ENCODE assay signal across 11 cellular contexts in genomic region chrX:104310084-104310483, GRCh38. TPM values are rescaled to one million over a fixed set of nuclear protein-coding genes. Genes with fewer than 3 reads are reported as not detected.
DNase-seq lines count a peak whose midpoint lies in the region; ATAC-seq and TF ChIP-seq lines count a peak whose summit lies in the region.
"Had no signal": no experiment of that assay in that cellular context is flagged by ENCODE, and none has a peak within 500 bp of the region (broad histone marks: within the 10 kb centered on the region; RNA-seq: fewer than 3 reads in every experiment).

No MANE protein-coding gene starts in this region.

- TF ChIP-seq RAD21 in liver (IDR thresholded peaks at IDR 0.05), result peak; percentile 66 to 68

- POLR2A ChIA-PET in CD4-positive, alpha-beta memory T cell (lab: Charles Lee; ENCODE audit: partially characterized antibody), result no interaction called here

- no peak overlapping the region for H3K27ac Mint-ChIP-seq in CD4-positive, alpha-beta memory T cell

- no peak overlapping the region for H3K4me3 Mint-ChIP-seq in CD4-positive, alpha-beta memory T cell

- H3K4me3 ChIP-seq in BE2C (ENCODE audit: low read depth, low read length) (no peak overlapping the region), astrocyte of the spinal cord (ENCODE audit: low read depth, low read length) (peak overlapping the region; percentile 21), liver (ENCODE audit: low read depth in 1 of 3, low read length in 3 of 3) (no peak overlapping the region), upper lobe of right lung (no peak overlapping the region)
- no peak overlapping the region for H3K4me3 ChIP-seq in CD4-positive, alpha-beta memory T cell (ENCODE audit: low read length in 2 of 2)
- H3K4me3 ChIP-seq: GM12878 had no signal

- in situ Hi-C loops in astrocyte of the spinal cord (cut with HindIII; ENCODE audit: low sequenced_read_pairs), result no loop called here

- no peaks in the 10 kb centered on the region for H3K27me3 Mint-ChIP-seq in CD4-positive, alpha-beta memory T cell

- H3K9me3 Mint-ChIP-seq in CD4-positive, alpha-beta memory T cell, result no peaks in the 10 kb centered on the region

- WGBS in liver, result 45% methylated on average over 11 of the region's 11 CpGs

- H3K27me3 ChIP-seq in BE2C (no peaks in the 10 kb centered on the region), liver (ENCODE audit: control insufficient read depth in 4 of 4, insufficient read depth in 4 of 4, low read length in 3 of 4) (no peaks in the 10 kb centered on the region), upper lobe of right lung (no peaks in the 10 kb centered on the region)
- H3K27me3 ChIP-seq in CD4-positive, alpha-beta memory T cell (ENCODE audit: insufficient read depth, low read length), result no peaks in the 10 kb centered on the region

- peak; percentile 15; the same call in 1 of the 2 replicates for TF ChIP-seq CTCF in BE2C (IDR thresholded peaks at IDR 0.05; ENCODE audit: low read depth, low read length)
- peak; percentile 46 for TF ChIP-seq CTCF in astrocyte of the spinal cord (IDR thresholded peaks at IDR 0.05; ENCODE audit: low read depth, low read length)
- TF ChIP-seq CTCF in liver (IDR thresholded peaks at IDR 0.05; ENCODE audit: low read depth, low read length, missing input control), result peak; percentile 25
- no peak for TF ChIP-seq CTCF in upper lobe of right lung (IDR thresholded peaks at IDR 0.05)

- no peak overlapping the region for H3K9ac ChIP-seq in liver (ENCODE audit: low read depth in 1 of 2, low read length in 2 of 2)

- DNase-seq in BE2C, result no peak
- DNase-seq in LHCN-M2 (ENCODE audit: low read depth), result peak; percentile 38
- DNase-seq in astrocyte of the spinal cord (ENCODE audit: low read depth, low spot score), result peak; percentile 49
- no peak for DNase-seq in upper lobe of right lung
- DNase-seq in left ventricle myocardium superior, result no peak
- no peak for DNase-seq in CD4-positive, alpha-beta memory T cell
- DNase-seq: effector CD8-positive, alpha-beta T cell; stimulated activated CD4-positive, alpha-beta T cell treated with anti-CD3 and anti-CD28 coated beads, Interleukin-12 subunit alpha, Interleukin-12 subunit beta, amount 100 ng/mL, for 4 hours had no signal

- no peak overlapping the region for H3K27ac ChIP-seq in liver (ENCODE audit: low read depth in 1 of 2, low read length in 2 of 2)
- no peak overlapping the region for H3K27ac ChIP-seq in upper lobe of right lung
- H3K27ac ChIP-seq in CD4-positive, alpha-beta memory T cell (ENCODE audit: low read depth, low read length), result no peak overlapping the region

- H3K9me3 ChIP-seq in BE2C (no peaks in the 10 kb centered on the region), liver (ENCODE audit: control insufficient read depth in 4 of 4, low read length in 3 of 4) (no peaks in the 10 kb centered on the region), upper lobe of right lung (no peaks in the 10 kb centered on the region)
- H3K9me3 ChIP-seq in CD4-positive, alpha-beta memory T cell (ENCODE audit: control insufficient read depth in 1 of 2, low read length in 2 of 2), result no peaks in the 10 kb centered on the region

- no peak for ATAC-seq in upper lobe of right lung
- ATAC-seq in left ventricle myocardium superior, result no peak
- ATAC-seq in GM18511 (IDR thresholded peaks at IDR 0.05; ENCODE audit: unreplicated experiment), result no peak
- ATAC-seq: GM12878 had no signal

- intact Hi-C loops in upper lobe of right lung (cut with DNase I) (no loop called here), left ventricle myocardium superior (cut with micrococcal nuclease) (no loop called here)
- intact Hi-C loops in CD4-positive, alpha-beta memory T cell (cut with micrococcal nuclease), result no loop called here

- no peaks in the 10 kb centered on the region for H3K4me1 Mint-ChIP-seq in CD4-positive, alpha-beta memory T cell

- H3K4me1 ChIP-seq in BE2C (no peaks in the 10 kb centered on the region), liver (ENCODE audit: control insufficient read depth in 4 of 4, insufficient read depth in 4 of 4, low read length in 3 of 4) (no peaks in the 10 kb centered on the region), upper lobe of right lung (no peaks in the 10 kb centered on the region)
- no peaks in the 10 kb centered on the region for H3K4me1 ChIP-seq in CD4-positive, alpha-beta memory T cell (ENCODE audit: insufficient read depth, low read length)

- H3K36me3 Mint-ChIP-seq in CD4-positive, alpha-beta memory T cell, result no peaks in the 10 kb centered on the region

- CTCF ChIA-PET in CD4-positive, alpha-beta memory T cell (lab: Charles Lee; ENCODE audit: partially characterized antibody), result no interaction called here

- no peaks in the 10 kb centered on the region for H3K36me3 ChIP-seq in BE2C
- no peaks in the 10 kb centered on the region for H3K36me3 ChIP-seq in liver (ENCODE audit: control insufficient read depth in 4 of 4, insufficient read depth in 3 of 4, low read depth in 1 of 4, low read length in 3 of 4)
- no peaks in the 10 kb centered on the region for H3K36me3 ChIP-seq in upper lobe of right lung
- no peaks in the 10 kb centered on the region for H3K36me3 ChIP-seq in CD4-positive, alpha-beta memory T cell (ENCODE audit: insufficient read depth, low read length)

TF ChIP-seq in liver, 16 proteins besides CTCF, POLR2A, EP300 and RAD21:
- no peak for TF ChIP-seq HNF4A (conservative IDR thresholded peaks at IDR 0.05)
- TF ChIP-seq RXRA (IDR thresholded peaks at IDR 0.05), result no peak
- no peak for TF ChIP-seq SP1 (IDR thresholded peaks at IDR 0.05)
- no peak for TF ChIP-seq FOXA2 (IDR thresholded peaks at IDR 0.05)
- no peak for TF ChIP-seq EGR1 (IDR thresholded peaks at IDR 0.05; ENCODE audit: low read depth in 2 of 2)
- no peak for TF ChIP-seq ATF3 (IDR thresholded peaks at IDR 0.05)
- TF ChIP-seq JUND (IDR thresholded peaks at IDR 0.05), result no peak
- TF ChIP-seq REST (IDR thresholded peaks at IDR 0.05), result no peak
- TF ChIP-seq FOXA1 (IDR thresholded peaks at IDR 0.05), result no peak
- TF ChIP-seq NR2F2 (IDR thresholded peaks at IDR 0.05), result no peak
- no peak for TF ChIP-seq ZBTB33 (IDR thresholded peaks at IDR 0.05)

RNA-seq across cellular contexts. Expression of gene ESX1, which starts 55.4 kb away (rescaled TPM):
- not detected for polyA plus RNA-seq in BE2C (2012; ENCODE audit: insufficient read depth, insufficient read length, low read depth)
- not detected in 2 replicates for total RNA-seq in LHCN-M2 (2014; rRNA removed)
- not detected for polyA plus RNA-seq in LHCN-M2 (2012)
- total RNA-seq in liver, result not detected
- polyA plus RNA-seq in liver, result not detected
- total RNA-seq in upper lobe of right lung, result not detected
- total RNA-seq in left ventricle myocardium superior, result not detected
- not detected for total RNA-seq in CD4-positive, alpha-beta memory T cell
- not detected for polyA plus RNA-seq in CD4-positive, alpha-beta memory T cell
- total RNA-seq: GM12878 had no signal
- polyA plus RNA-seq: GM12878 had no signal

Comparison
In these comparisons a context has a peak if more than half of its experiments do, and no peak if none do; other contexts are left out.
1. DNase-seq: peak in LHCN-M2 (single experiment) and astrocyte of the spinal cord (single experiment); none in BE2C (single experiment), upper lobe of right lung (single experiment), left ventricle myocardium superior (single experiment) and CD4-positive, alpha-beta memory T cell (0 of 5).